ENCODE assay signal across 15 cellular contexts in genomic region chr12:110254971-110255540, GRCh38.
"Had no signal": no experiment of that assay in that cellular context is flagged by ENCODE, and none has a peak within 500 bp of the region (broad histone marks: within the 10 kb centered on the region; RNA-seq: fewer than 3 reads in every experiment).

No MANE protein-coding gene starts in this region.

- FAIRE-seq: endometrium had no signal

- H3K9me3 Mint-ChIP-seq: immature natural killer cell, memory B cell had no signal

- H3K27me3 ChIP-seq: adrenal gland, stomach had no signal

- H3K4me3 ChIP-seq: adrenal gland, stomach, thoracic aorta had no signal

- H3K36me3 Mint-ChIP-seq: immature natural killer cell had no signal

- H3K27ac ChIP-seq: adrenal gland, stomach, thoracic aorta had no signal

- ATAC-seq: esophagus mucosa, left cardiac atrium had no signal

- DNase-seq: activated CD4-positive, alpha-beta T cell treated with anti-CD3 and anti-CD28 coated beads, Interleukin-2, amount 50 U/mL, for 1 hour; activated CD4-positive, CD25-positive, alpha-beta regulatory T cell; activated naive CD4-positive, alpha-beta T cell treated with anti-CD3 and anti-CD28 coated beads, Interleukin-2, amount 50 U/mL, for 16 hours; adrenal gland; caudate nucleus; glutamatergic neuron; immature natural killer cell; left cardiac atrium; stimulated activated CD4-positive, alpha-beta T cell treated with anti-CD3 and anti-CD28 coated beads, Interleukin-15, amount 100 ng/mL, for 24 hours; stimulated activated CD4-positive, alpha-beta T cell treated with anti-CD3 and anti-CD28 coated beads, Interleukin-4, amount 100 ng/mL, for 4 hours; stomach had no signal

- H3K36me3 ChIP-seq: adrenal gland, stomach, thoracic aorta had no signal

- H3K9me3 ChIP-seq: adrenal gland, stomach, thoracic aorta had no signal

- H3K4me1 Mint-ChIP-seq: memory B cell had no signal

- H3K4me3 Mint-ChIP-seq: immature natural killer cell, memory B cell had no signal

- H3K27ac Mint-ChIP-seq: memory B cell had no signal
